In the genomic region with DNA sequence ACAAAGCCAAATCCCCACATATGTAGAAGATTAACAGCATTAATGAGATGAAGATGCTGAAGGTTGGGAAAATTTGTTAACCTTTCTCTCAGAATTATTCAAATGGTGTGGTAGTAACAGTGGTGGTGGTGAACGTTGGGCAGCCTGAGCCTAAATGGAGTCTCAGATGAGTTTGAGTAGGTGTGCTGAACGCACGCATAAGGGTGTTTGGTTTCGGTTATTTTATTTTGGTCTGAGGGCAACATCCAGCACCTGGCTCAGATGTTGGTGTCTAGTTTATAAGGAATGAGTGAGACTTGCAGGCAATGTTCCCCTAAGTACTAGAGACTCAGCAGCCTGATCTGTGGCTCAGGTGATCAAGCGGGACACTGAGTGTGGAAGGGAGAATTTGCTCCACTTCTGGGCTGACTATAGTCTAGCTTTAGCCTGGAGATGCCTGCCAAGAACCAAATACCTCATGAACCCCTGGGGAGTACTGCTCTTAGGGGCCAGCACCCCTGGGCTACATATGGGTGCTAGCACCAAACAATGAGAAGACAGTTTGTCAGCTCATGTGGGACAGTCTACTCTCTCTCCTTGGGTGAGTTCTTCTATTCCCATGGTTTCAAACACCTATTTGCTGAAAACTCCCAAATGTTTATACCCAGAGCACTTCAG, we compare ENCODE assay signal across 13 cellular contexts. TPM values are rescaled to one million over a fixed set of nuclear protein-coding genes. Genes with fewer than 3 reads are reported as not detected.
DNase-seq lines count a peak whose midpoint lies in the region; ATAC-seq and TF ChIP-seq lines count a peak whose summit lies in the region.
"Had no signal": no experiment of that assay in that cellular context is flagged by ENCODE, and none has a peak within 500 bp of the region (broad histone marks: within the 10 kb centered on the region; RNA-seq: fewer than 3 reads in every experiment).

No MANE protein-coding gene starts in this region.

- DNase-seq in SHP77 (lab: John Stamatoyannopoulos, UW) (no peak), AG08396 (ENCODE audit: low spot score) (no peak), breast epithelium (ENCODE audit: low spot score in 2 of 2) (no peak)
- DNase-seq: activated CD4-positive, CD25-positive, alpha-beta regulatory T cell; AML-193; NCI-H524; stimulated activated CD4-positive, alpha-beta T cell treated with anti-CD3 and anti-CD28 coated beads, Interleukin-2, amount 100 ng/mL, for 48 hours had no signal

- no peaks in the 10 kb centered on the region for H3K9me3 ChIP-seq in breast epithelium
- H3K9me3 ChIP-seq: HAP-1 had no signal

- no peak for TF ChIP-seq CTCF in breast epithelium (IDR thresholded peaks at IDR 0.05)

- H3K4me3 ChIP-seq in breast epithelium = no peak overlapping the region
- H3K4me3 ChIP-seq: HAP-1 had no signal

- no peak for TF ChIP-seq POLR2A in breast epithelium (IDR thresholded peaks at IDR 0.05)

- ATAC-seq in GM18499 (IDR thresholded peaks at IDR 0.05; ENCODE audit: insufficient read depth, unreplicated experiment) (peak; percentile 25), GM19452 (IDR thresholded peaks at IDR 0.05; ENCODE audit: unreplicated experiment) (peak; percentile 44), HG02763 (IDR thresholded peaks at IDR 0.05; ENCODE audit: unreplicated experiment) (peak; percentile 44), HG03469 (IDR thresholded peaks at IDR 0.05; ENCODE audit: unreplicated experiment) (peak; percentile 39), HG03108 (IDR thresholded peaks at IDR 0.05; ENCODE audit: unreplicated experiment) (no peak)

- no peaks in the 10 kb centered on the region for H3K4me1 ChIP-seq in breast epithelium

- no peaks in the 10 kb centered on the region for H3K27me3 ChIP-seq in breast epithelium

- no peaks in the 10 kb centered on the region for H3K36me3 ChIP-seq in breast epithelium
- H3K36me3 ChIP-seq: HAP-1 had no signal

- no peak overlapping the region for H3K27ac ChIP-seq in breast epithelium

- intact Hi-C loops in breast epithelium (cut with DNase I; ENCODE audit: low total_unique reads) = no loop called here

RNA-seq across cellular contexts. Expression of a gene that starts 39.5 kb away (rescaled TPM):
- total RNA-seq in breast epithelium = 10 to 100 TPM; 59.4 to 76.4 (median 76.2) TPM
